In genomic region chr19:46393456-46394397, GRCh38 we compare ENCODE assay signal across 17 cellular contexts. TPM values are rescaled to one million over a fixed set of nuclear protein-coding genes. Genes with fewer than 3 reads are reported as not detected.
DNase-seq lines count a peak whose midpoint lies in the region; ATAC-seq and TF ChIP-seq lines count a peak whose summit lies in the region.
"Had no signal": no experiment of that assay in that cellular context is flagged by ENCODE, and none has a peak within 500 bp of the region (broad histone marks: within the 10 kb centered on the region; RNA-seq: fewer than 3 reads in every experiment).

No MANE protein-coding gene starts in this region.

- in situ Hi-C loops in GM13976 (cut with MboI; ENCODE audit: low sequenced_read_pairs, unreplicated experiment) = no loop called here

- H3K27ac ChIP-seq in BLaER1 treated with 17β-estradiol and CSF1 and Interleukin-3, amounts not matched to agents 10 nM and 100 nM = peak overlapping the region in 8 of 11 experiments; percentile 70 to 90 (median 80); a peak in 16 of 22 replicates
- H3K27ac ChIP-seq in RWPE2 (ENCODE audit: poor library complexity, severe bottlenecking) (no peak overlapping the region), right cardiac atrium (ENCODE audit: low read length) (no peak overlapping the region), tibial nerve (no peak overlapping the region)
- H3K27ac ChIP-seq: Peyer's patch had no signal

- H3K4me2 ChIP-seq in BLaER1 treated with 17β-estradiol and CSF1 and Interleukin-3, amounts not matched to agents 10 nM and 100 nM = peak overlapping the region; percentile 76 to 96 (median 91)

- no peak for TF ChIP-seq CTCF in RWPE2 (IDR thresholded peaks at IDR 0.05; ENCODE audit: poor library complexity, severe bottlenecking)
- no peak for TF ChIP-seq CTCF in GM13976 (IDR thresholded peaks at IDR 0.05; ENCODE audit: borderline replicate concordance, control extremely low read depth, extremely low read depth, insufficient read depth, missing control alignments)
- TF ChIP-seq CTCF in tibial nerve (IDR thresholded peaks at IDR 0.05) = no peak

- intact Hi-C loops in right cardiac atrium (cut with DNase I) = loop anchor here in 1 of 4 donors (2.0 to 10.0 kb wide), 2 partner anchors 95 to 121 kb away; no protein-coding TSS in a partner anchor
- intact Hi-C loops in posterior vena cava (cut with DNase I) = loop anchor here (5.0 kb wide), 2 partner anchors 99 to 111 kb away; no protein-coding TSS in a partner anchor

- peak overlapping the region; percentile 17 to 82 (median 68); a peak in 16 of 22 replicates for H3K9ac ChIP-seq in BLaER1 treated with 17β-estradiol and CSF1 and Interleukin-3, amounts not matched to agents 10 nM and 100 nM

- no peak overlapping the region for H3K4me3 ChIP-seq in BLaER1 treated with 17β-estradiol and CSF1 and Interleukin-3, amounts not matched to agents 10 nM and 100 nM
- H3K4me3 ChIP-seq in RWPE2 (ENCODE audit: severe bottlenecking) (no peak overlapping the region), right cardiac atrium (ENCODE audit: low read length) (no peak overlapping the region), tibial nerve (no peak overlapping the region)
- H3K4me3 ChIP-seq: MG63, Peyer's patch had no signal

- no peaks in the 10 kb centered on the region for H3K9me3 ChIP-seq in BLaER1 treated with 17β-estradiol and CSF1 and Interleukin-3, amounts not matched to agents 10 nM and 100 nM (replicated peaks in 1 of 11)
- H3K9me3 ChIP-seq in RWPE2 (ENCODE audit: severe bottlenecking) (no peaks in the 10 kb centered on the region), right cardiac atrium (ENCODE audit: control insufficient read depth, low read length) (no peaks in the 10 kb centered on the region), tibial nerve (no peaks in the 10 kb centered on the region)
- H3K9me3 ChIP-seq: MG63, Peyer's patch had no signal

- ATAC-seq in RWPE2 (ENCODE audit: low read depth) = 0 out of 3 replicates have a peak, but pooled peaks have one; percentile 6
- ATAC-seq in right cardiac atrium = peak; percentile 12 to 41
- ATAC-seq in HG03439 (IDR thresholded peaks at IDR 0.05; ENCODE audit: unreplicated experiment) = no peak
- ATAC-seq: activated CD8-positive, alpha-beta memory T cell treated with anti-CD3 and anti-CD28 coated beads, Interleukin-2, amount 10 ng/mL, durations not matched to agents 7 days and 5 days had no signal

- DNase-seq in RWPE2 (ENCODE audit: low spot score) (peak; percentile 37), right cardiac atrium (peak in 2 of 3 donors; percentile 48 to 54), posterior vena cava (ENCODE audit: low spot score) (peak; percentile 69), COLO668 (lab: John Stamatoyannopoulos, UW; ENCODE audit: unreplicated experiment) (no peak), GM13976 (ENCODE audit: low spot score) (no peak), tibial nerve (ENCODE audit: low spot score in 2 of 2) (no peak)
- DNase-seq: activated CD8-positive, alpha-beta memory T cell treated with anti-CD3 and anti-CD28 coated beads, Interleukin-2, amount 10 ng/mL, durations not matched to agents 7 days and 5 days; activated gamma-delta T cell treated with Interleukin-2 at 50 U/mL for 16 hours; hippocampal formation; MG63; NCI-H2029 treated with DMSO at 0.1 percent for 48 hours; NCI-H524 treated with DMSO at 0.1 percent for 48 hours; Peyer's patch; T-helper 1 cell had no signal

- peaks cover 28 to 38% (median 31%) of the 10 kb centered on the region in 11 experiments for H3K36me3 ChIP-seq in BLaER1 treated with 17β-estradiol and CSF1 and Interleukin-3, amounts not matched to agents 10 nM and 100 nM
- H3K36me3 ChIP-seq in RWPE2 (ENCODE audit: low read depth) (peaks cover 33% of the 10 kb centered on the region), tibial nerve (peaks cover 6 to 52% (median 7%) of the 10 kb centered on the region in 3 donors)

- H3K27me3 ChIP-seq in BLaER1 treated with 17β-estradiol and CSF1 and Interleukin-3, amounts not matched to agents 10 nM and 100 nM = no peaks in the 10 kb centered on the region
- no peaks in the 10 kb centered on the region for H3K27me3 ChIP-seq in RWPE2 (ENCODE audit: insufficient read depth, poor library complexity, severe bottlenecking)
- no peaks in the 10 kb centered on the region for H3K27me3 ChIP-seq in right cardiac atrium (ENCODE audit: control insufficient read depth, insufficient read depth)
- peaks cover 0 to 8% of the 10 kb centered on the region in 2 donors for H3K27me3 ChIP-seq in tibial nerve
- H3K27me3 ChIP-seq: MG63, Peyer's patch had no signal

- peaks cover 54 to 66% (median 58%) of the 10 kb centered on the region in 10 experiments for H3K4me1 ChIP-seq in BLaER1 treated with 17β-estradiol and CSF1 and Interleukin-3, amounts not matched to agents 10 nM and 100 nM
- no peaks in the 10 kb centered on the region for H3K4me1 ChIP-seq in RWPE2 (ENCODE audit: insufficient read depth, poor library complexity, severe bottlenecking)
- H3K4me1 ChIP-seq in right cardiac atrium (ENCODE audit: control insufficient read depth, insufficient read depth, low read length) = no peaks in the 10 kb centered on the region
- H3K4me1 ChIP-seq in tibial nerve = peaks cover 0 to 22% (median 3%) of the 10 kb centered on the region in 4 donors
- H3K4me1 ChIP-seq: Peyer's patch had no signal

- no peak for TF ChIP-seq EP300 in tibial nerve (IDR thresholded peaks at IDR 0.05)

- WGBS in right cardiac atrium = 71% methylated on average over 21 of the region's 21 CpGs
- WGBS in tibial nerve, 2 donors = 75 to 76% methylated on average over 20 of the region's 21 CpGs

- TF ChIP-seq POLR2A in tibial nerve (IDR thresholded peaks at IDR 0.05) = no peak

- peaks cover 0 to 44% (median 0%) of the 10 kb centered on the region in 11 experiments; a peak in 8 of 22 replicates for H4K20me1 ChIP-seq in BLaER1 treated with 17β-estradiol and CSF1 and Interleukin-3, amounts not matched to agents 10 nM and 100 nM

RNA-seq across cellular contexts. Expression of gene CCDC8, which starts 19.6 kb away (rescaled TPM):
- total RNA-seq in right cardiac atrium (10 to 100 TPM; 47.0 to 54.6 (median 49.9) TPM), posterior vena cava (10 to 100 TPM; 11.7 to 17.7 TPM), tibial nerve (1 to 10 TPM; 2.8 to 7.3 (median 5.0) TPM)
- 28.8 TPM for polyA plus RNA-seq in right cardiac atrium
- total RNA-seq: activated CD8-positive, alpha-beta memory T cell treated with anti-CD3 and anti-CD28 coated beads, Interleukin-2, amount 10 ng/mL, durations not matched to agents 7 days and 5 days had no signal

RNA-seq across cellular contexts. Expression of gene PNMA8C, which starts 35.0 kb away (rescaled TPM):
- total RNA-seq in right cardiac atrium = under 1 TPM; 0.23 to 0.31 (median 0.26) TPM
- 0.05 TPM for polyA plus RNA-seq in right cardiac atrium
- 1 to 10 TPM in 1 of 2 donors, under 1 TPM in 1; 0.37 to 1.2 TPM for total RNA-seq in posterior vena cava
- total RNA-seq in tibial nerve = under 1 TPM in 1 of 4 donors, not detected in 3; 0.30 TPM
- total RNA-seq: activated CD8-positive, alpha-beta memory T cell treated with anti-CD3 and anti-CD28 coated beads, Interleukin-2, amount 10 ng/mL, durations not matched to agents 7 days and 5 days; Peyer's patch; renal cortical epithelial cell had no signal

RNA-seq across cellular contexts. Expression of gene PPP5C, which starts 46.8 kb away (rescaled TPM):
- total RNA-seq in right cardiac atrium (10 to 100 TPM; 62.4 to 74.1 (median 64.7) TPM), posterior vena cava (10 to 100 TPM; 44.3 to 46.8 TPM), tibial nerve (100 to 1,000 TPM in 1 of 4 donors, 10 to 100 TPM in 3; 70.5 to 132 (median 88.8) TPM)
- polyA plus RNA-seq in right cardiac atrium = 62.7 TPM

Comparison
In these comparisons a context has a peak if more than half of its experiments do, and no peak if none do; other contexts are left out.
1. H3K27ac ChIP-seq: peak in BLaER1 treated with 17β-estradiol and CSF1 and Interleukin-3, amounts not matched to agents 10 nM and 100 nM (8 of 11); none in RWPE2 (single experiment), right cardiac atrium (single experiment) and tibial nerve (0 of 4).
2. DNase-seq: peak in RWPE2 (single experiment), right cardiac atrium (2 of 3) and posterior vena cava (single experiment); none in COLO668 (single experiment), GM13976 (single experiment) and tibial nerve (0 of 2).